ENCODE assay signal across 1 cellular context in the genomic region with DNA sequence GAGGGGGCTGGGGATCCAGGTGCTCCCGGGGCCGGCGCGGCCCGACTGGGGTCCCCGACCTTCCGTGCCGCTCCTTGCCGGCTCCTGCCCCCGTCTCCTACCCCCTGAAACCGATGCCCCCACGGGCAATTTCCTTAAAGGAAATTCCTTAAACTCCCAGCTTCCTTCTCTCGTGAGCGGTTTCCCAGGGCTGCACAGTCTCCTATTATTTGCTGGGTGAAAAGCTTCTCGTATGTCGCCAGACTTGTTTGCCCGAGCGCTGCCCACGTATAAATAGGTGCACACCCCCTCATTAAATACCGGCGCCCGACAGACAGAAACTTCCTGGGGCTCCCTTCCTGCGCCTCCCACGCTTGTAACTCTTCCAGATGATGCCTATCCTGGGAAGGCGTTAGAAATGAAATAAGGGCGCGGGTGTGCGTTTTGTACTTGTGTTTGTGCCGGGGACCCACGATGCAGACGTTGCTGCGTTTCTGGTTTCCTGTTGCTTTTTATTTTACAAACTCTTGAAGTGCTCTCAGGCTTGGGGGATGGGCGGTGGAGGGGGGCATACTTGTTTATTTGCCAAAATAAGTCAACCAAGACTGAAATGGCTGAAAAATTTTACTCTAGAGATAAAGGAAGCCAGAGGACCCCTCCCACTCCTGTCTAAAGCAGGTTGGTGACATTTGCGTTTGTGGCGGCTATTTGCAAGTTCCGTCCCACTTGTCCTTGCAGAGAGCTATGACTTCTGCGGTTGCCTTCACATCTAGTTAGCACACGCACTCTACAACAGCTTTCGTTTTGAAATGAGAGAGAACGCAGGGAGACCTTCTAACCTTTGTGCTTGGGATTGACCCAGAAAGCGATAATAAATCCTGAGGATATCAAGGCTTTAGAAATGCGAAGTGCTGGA.
TF ChIP-seq lines count a peak whose summit lies in the region.

No MANE protein-coding gene starts in this region.

TF ChIP-seq in HEK293, 187 proteins besides CTCF, POLR2A, EP300 and RAD21 (continued from another document and continues in another):
- TF ChIP-seq GLIS2 (tag by site-specific recombination; IDR thresholded peaks at IDR 0.05) (peak; percentile 50; the same call in 1 of the 2 replicates), PATZ1 (tag by site-specific recombination; IDR thresholded peaks at IDR 0.05) (peak; percentile 65), ZNF18 (tag by site-specific recombination; IDR thresholded peaks at IDR 0.05) (no peak), BCL11A (tag by site-specific recombination; IDR thresholded peaks at IDR 0.05; ENCODE audit: low read depth) (no peak), ZNF391 (tag by site-specific recombination; IDR thresholded peaks at IDR 0.05; ENCODE audit: borderline replicate concordance, low read depth) (no peak), ZBTB26 (tag by site-specific recombination; optimal IDR thresholded peaks at IDR 0.05) (peak; percentile 58), ZNF660 (tag by site-specific recombination; IDR thresholded peaks at IDR 0.05) (no peak), ZNF837 (tag by site-specific recombination; IDR thresholded peaks at IDR 0.05) (no peak), ZNF510 (tag by site-specific recombination; IDR thresholded peaks at IDR 0.05; ENCODE audit: insufficient replicate concordance) (no peak), SCRT1 (tag by site-specific recombination; IDR thresholded peaks at IDR 0.05; ENCODE audit: borderline replicate concordance) (0 out of 2 replicates have a peak, but pooled peaks have one; percentile 31), ZNF121 (tag by site-specific recombination; IDR thresholded peaks at IDR 0.05) (no peak), ZNF621 (tag by site-specific recombination; IDR thresholded peaks at IDR 0.05) (no peak), ZNF501 (tag by site-specific recombination; IDR thresholded peaks at IDR 0.05) (no peak), ZNF701 (tag by site-specific recombination; IDR thresholded peaks at IDR 0.05) (no peak), ZNF10 (tag by site-specific recombination; IDR thresholded peaks at IDR 0.05) (peak; percentile 10; the same call in 1 of the 2 replicates), SP2 (tag by site-specific recombination; IDR thresholded peaks at IDR 0.05) (peak; percentile 30; the same call in 1 of the 2 replicates), ZEB2 (tag by site-specific recombination; IDR thresholded peaks at IDR 0.05) (peak; percentile 45; the same call in 1 of the 2 replicates), KLF10 (tag by site-specific recombination; IDR thresholded peaks at IDR 0.05) (peak; percentile 82), ZSCAN30 (tag by site-specific recombination; IDR thresholded peaks at IDR 0.05) (no peak), KLF16 (tag by site-specific recombination; IDR thresholded peaks at IDR 0.05) (peak; percentile 58; the same call in 1 of the 2 replicates), ZSCAN23 (tag by site-specific recombination; IDR thresholded peaks at IDR 0.05) (no peak), SCRT2 (tag by site-specific recombination; IDR thresholded peaks at IDR 0.05) (peak; percentile 62), ZBTB20 (tag by site-specific recombination; IDR thresholded peaks at IDR 0.05) (peak; percentile 64), INSM2 (tag by site-specific recombination; IDR thresholded peaks at IDR 0.05) (no peak), ZNF311 (tag by site-specific recombination; IDR thresholded peaks at IDR 0.05; ENCODE audit: borderline replicate concordance) (no peak), ZNF692 (tag by site-specific recombination; IDR thresholded peaks at IDR 0.05) (0 out of 2 replicates have a peak, but pooled peaks have one; percentile 17), ZNF146 (tag by site-specific recombination; IDR thresholded peaks at IDR 0.05) (no peak), ZFHX2 (tag by site-specific recombination; conservative IDR thresholded peaks at IDR 0.05) (peak; percentile 94), ZNF426 (tag by site-specific recombination; IDR thresholded peaks at IDR 0.05) (no peak), ZNF223 (tag by site-specific recombination; IDR thresholded peaks at IDR 0.05) (no peak), ZNF549 (tag by site-specific recombination; IDR thresholded peaks at IDR 0.05) (no peak), PRDM10 (tag by site-specific recombination; IDR thresholded peaks at IDR 0.05) (peak; percentile 33), IKZF3 (tag by site-specific recombination; IDR thresholded peaks at IDR 0.05) (0 out of 2 replicates have a peak, but pooled peaks have one; percentile 12), ZNF600 (tag by site-specific recombination; IDR thresholded peaks at IDR 0.05) (peak; percentile 57), MEIS1 (CRISPR knock-in tag; IDR thresholded peaks at IDR 0.05; ENCODE audit: borderline replicate concordance) (no peak), SP3 (tag by site-specific recombination; IDR thresholded peaks at IDR 0.05) (0 out of 2 replicates have a peak, but pooled peaks have one; percentile 16), ZNF623 (tag by site-specific recombination; IDR thresholded peaks at IDR 0.05) (no peak), KLF8 (tag by site-specific recombination; IDR thresholded peaks at IDR 0.05) (0 out of 2 replicates have a peak, but pooled peaks have one; percentile 31), ZNF114 (tag by site-specific recombination; IDR thresholded peaks at IDR 0.05) (no peak)
- TF ChIP-seq, protein P1, sequence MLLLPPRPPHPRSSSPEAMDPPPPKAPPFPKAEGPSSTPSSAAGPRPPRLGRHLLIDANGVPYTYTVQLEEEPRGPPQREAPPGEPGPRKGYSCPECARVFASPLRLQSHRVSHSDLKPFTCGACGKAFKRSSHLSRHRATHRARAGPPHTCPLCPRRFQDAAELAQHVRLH (tag by site-specific recombination; IDR thresholded peaks at IDR 0.05): no peak
- TF ChIP-seq, protein P2, sequence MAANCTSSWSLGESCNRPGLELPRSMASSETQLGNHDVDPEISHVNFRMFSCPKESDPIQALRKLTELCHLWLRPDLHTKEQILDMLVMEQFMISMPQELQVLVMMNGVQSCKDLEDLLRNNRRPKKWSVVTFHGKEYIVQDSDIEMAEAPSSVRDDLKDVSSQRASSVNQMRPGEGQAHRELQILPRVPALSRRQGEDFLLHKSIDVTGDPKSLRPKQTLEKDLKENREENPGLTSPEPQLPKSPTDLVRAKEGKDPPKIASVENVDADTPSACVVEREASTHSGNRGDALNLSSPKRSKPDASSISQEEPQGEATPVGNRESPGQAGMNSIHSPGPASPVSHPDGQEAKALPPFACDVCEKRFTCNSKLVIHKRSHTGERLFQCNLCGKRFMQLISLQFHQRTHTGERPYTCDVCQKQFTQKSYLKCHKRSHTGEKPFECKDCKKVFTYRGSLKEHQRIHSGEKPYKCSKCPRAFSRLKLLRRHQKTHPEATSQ (tag by site-specific recombination; IDR thresholded peaks at IDR 0.05): no peak
- TF ChIP-seq, protein P3, sequence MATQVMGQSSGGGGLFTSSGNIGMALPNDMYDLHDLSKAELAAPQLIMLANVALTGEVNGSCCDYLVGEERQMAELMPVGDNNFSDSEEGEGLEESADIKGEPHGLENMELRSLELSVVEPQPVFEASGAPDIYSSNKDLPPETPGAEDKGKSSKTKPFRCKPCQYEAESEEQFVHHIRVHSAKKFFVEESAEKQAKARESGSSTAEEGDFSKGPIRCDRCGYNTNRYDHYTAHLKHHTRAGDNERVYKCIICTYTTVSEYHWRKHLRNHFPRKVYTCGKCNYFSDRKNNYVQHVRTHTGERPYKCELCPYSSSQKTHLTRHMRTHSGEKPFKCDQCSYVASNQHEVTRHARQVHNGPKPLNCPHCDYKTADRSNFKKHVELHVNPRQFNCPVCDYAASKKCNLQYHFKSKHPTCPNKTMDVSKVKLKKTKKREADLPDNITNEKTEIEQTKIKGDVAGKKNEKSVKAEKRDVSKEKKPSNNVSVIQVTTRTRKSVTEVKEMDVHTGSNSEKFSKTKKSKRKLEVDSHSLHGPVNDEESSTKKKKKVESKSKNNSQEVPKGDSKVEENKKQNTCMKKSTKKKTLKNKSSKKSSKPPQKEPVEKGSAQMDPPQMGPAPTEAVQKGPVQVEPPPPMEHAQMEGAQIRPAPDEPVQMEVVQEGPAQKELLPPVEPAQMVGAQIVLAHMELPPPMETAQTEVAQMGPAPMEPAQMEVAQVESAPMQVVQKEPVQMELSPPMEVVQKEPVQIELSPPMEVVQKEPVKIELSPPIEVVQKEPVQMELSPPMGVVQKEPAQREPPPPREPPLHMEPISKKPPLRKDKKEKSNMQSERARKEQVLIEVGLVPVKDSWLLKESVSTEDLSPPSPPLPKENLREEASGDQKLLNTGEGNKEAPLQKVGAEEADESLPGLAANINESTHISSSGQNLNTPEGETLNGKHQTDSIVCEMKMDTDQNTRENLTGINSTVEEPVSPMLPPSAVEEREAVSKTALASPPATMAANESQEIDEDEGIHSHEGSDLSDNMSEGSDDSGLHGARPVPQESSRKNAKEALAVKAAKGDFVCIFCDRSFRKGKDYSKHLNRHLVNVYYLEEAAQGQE (tag by site-specific recombination; IDR thresholded peaks at IDR 0.05): no peak
